ENCODE assay signal across 1 cellular context in the genomic region with DNA sequence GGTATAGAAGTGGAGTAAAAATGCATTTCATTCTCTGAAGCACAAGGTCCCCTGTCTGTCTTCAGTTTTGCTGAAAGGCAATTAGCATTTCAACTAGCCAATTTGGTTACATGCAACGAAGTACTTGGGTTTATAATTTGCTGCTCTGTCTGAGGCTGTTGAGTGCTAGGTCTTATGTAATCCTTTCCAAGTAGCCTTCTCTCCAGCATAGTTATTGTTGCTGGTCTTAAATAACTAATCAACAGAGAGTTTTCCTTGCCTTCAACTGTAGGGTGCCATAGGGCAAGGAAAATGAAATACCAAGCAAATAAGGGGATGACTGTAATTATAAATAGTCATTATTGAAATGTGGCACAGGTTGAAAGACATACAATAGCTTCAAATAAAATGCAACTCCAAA.
TF ChIP-seq lines count a peak whose summit lies in the region.

No MANE protein-coding gene starts in this region.

TF ChIP-seq in GM23338, 12 proteins besides CTCF, POLR2A, EP300 and RAD21 (continued from another document):
- TF ChIP-seq, protein P1, sequence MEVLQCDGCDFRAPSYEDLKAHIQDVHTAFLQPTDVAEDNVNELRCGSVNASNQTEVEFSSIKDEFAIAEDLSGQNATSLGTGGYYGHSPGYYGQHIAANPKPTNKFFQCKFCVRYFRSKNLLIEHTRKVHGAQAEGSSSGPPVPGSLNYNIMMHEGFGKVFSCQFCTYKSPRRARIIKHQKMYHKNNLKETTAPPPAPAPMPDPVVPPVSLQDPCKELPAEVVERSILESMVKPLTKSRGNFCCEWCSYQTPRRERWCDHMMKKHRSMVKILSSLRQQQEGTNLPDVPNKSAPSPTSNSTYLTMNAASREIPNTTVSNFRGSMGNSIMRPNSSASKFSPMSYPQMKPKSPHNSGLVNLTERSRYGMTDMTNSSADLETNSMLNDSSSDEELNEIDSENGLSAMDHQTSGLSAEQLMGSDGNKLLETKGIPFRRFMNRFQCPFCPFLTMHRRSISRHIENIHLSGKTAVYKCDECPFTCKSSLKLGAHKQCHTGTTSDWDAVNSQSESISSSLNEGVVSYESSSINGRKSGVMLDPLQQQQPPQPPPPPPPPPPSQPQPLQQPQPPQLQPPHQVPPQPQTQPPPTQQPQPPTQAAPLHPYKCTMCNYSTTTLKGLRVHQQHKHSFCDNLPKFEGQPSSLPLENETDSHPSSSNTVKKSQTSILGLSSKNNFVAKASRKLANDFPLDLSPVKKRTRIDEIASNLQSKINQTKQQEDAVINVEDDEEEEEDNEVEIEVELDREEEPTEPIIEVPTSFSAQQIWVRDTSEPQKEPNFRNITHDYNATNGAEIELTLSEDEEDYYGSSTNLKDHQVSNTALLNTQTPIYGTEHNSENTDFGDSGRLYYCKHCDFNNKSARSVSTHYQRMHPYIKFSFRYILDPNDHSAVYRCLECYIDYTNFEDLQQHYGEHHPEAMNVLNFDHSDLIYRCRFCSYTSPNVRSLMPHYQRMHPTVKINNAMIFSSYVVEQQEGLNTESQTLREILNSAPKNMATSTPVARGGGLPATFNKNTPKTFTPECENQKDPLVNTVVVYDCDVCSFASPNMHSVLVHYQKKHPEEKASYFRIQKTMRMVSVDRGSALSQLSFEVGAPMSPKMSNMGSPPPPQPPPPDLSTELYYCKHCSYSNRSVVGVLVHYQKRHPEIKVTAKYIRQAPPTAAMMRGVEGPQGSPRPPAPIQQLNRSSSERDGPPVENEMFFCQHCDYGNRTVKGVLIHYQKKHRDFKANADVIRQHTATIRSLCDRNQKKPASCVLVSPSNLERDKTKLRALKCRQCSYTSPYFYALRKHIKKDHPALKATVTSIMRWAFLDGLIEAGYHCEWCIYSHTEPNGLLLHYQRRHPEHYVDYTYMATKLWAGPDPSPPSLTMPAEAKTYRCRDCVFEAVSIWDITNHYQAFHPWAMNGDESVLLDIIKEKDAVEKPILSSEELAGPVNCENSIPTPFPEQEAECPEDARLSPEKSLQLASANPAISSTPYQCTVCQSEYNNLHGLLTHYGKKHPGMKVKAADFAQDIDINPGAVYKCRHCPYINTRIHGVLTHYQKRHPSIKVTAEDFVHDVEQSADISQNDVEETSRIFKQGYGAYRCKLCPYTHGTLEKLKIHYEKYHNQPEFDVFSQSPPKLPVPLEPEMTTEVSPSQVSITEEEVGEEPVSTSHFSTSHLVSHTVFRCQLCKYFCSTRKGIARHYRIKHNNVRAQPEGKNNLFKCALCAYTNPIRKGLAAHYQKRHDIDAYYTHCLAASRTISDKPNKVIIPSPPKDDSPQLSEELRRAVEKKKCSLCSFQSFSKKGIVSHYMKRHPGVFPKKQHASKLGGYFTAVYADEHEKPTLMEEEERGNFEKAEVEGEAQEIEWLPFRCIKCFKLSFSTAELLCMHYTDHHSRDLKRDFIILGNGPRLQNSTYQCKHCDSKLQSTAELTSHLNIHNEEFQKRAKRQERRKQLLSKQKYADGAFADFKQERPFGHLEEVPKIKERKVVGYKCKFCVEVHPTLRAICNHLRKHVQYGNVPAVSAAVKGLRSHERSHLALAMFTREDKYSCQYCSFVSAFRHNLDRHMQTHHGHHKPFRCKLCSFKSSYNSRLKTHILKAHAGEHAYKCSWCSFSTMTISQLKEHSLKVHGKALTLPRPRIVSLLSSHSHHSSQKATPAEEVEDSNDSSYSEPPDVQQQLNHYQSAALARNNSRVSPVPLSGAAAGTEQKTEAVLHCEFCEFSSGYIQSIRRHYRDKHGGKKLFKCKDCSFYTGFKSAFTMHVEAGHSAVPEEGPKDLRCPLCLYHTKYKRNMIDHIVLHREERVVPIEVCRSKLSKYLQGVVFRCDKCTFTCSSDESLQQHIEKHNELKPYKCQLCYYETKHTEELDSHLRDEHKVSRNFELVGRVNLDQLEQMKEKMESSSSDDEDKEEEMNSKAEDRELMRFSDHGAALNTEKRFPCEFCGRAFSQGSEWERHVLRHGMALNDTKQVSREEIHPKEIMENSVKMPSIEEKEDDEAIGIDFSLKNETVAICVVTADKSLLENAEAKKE (CRISPR knock-in tag; IDR thresholded peaks at IDR 0.05) = no peak
